19 cellular contexts compared by ENCODE assay signal in the genomic region with DNA sequence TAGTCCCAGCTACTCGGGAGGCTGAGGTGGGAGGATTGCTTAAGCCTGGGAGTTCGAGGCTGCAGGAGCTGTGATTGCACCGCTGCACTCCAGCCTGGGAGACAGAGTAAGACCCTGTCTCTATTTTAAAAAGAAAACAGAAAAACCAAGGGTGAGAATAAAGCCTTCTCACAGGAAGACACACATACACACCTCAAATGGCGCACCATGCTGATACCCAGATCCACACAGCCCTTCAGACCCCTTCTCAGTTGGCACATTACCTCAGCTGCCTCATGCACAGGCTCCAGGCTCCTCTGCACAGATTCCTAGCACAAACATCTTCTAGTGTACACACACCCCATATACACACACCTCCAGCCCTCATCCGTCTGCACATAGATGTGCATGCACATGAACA. TPM values are rescaled to one million over a fixed set of nuclear protein-coding genes. Genes with fewer than 3 reads are reported as not detected.
DNase-seq lines count a peak whose midpoint lies in the region; FAIRE-seq and TF ChIP-seq lines count a peak whose summit lies in the region.
"Had no signal": no experiment of that assay in that cellular context is flagged by ENCODE, and none has a peak within 500 bp of the region (broad histone marks: within the 10 kb centered on the region; RNA-seq: fewer than 3 reads in every experiment).

No MANE protein-coding gene starts in this region.

- H2AFZ ChIP-seq in astrocyte (ENCODE audit: low read depth, low read length) = no peak overlapping the region

- peaks cover 0 to 11% (median 0%) of the 10 kb centered on the region in 11 experiments; a peak in 6 of 22 replicates for H4K20me1 ChIP-seq in BLaER1 treated with 17β-estradiol and CSF1 and Interleukin-3, amounts not matched to agents 10 nM and 100 nM
- no peaks in the 10 kb centered on the region for H4K20me1 ChIP-seq in astrocyte (ENCODE audit: insufficient read depth, low read length)

- H3K9ac ChIP-seq in BLaER1 treated with 17β-estradiol and CSF1 and Interleukin-3, amounts not matched to agents 10 nM and 100 nM = peak overlapping the region in 6 of 11 experiments; percentile 13 to 70 (median 58); a peak in 10 of 22 replicates
- H3K9ac ChIP-seq in astrocyte (ENCODE audit: low read length) = no peak overlapping the region

- H3K27ac Mint-ChIP-seq in astrocyte (ENCODE audit: unreplicated experiment) = no peak overlapping the region
- H3K27ac Mint-ChIP-seq: H9 had no signal

- peaks cover 0 to 25% (median 0%) of the 10 kb centered on the region in 11 experiments; a peak in 7 of 22 replicates for H3K36me3 ChIP-seq in BLaER1 treated with 17β-estradiol and CSF1 and Interleukin-3, amounts not matched to agents 10 nM and 100 nM
- H3K36me3 ChIP-seq in astrocyte (ENCODE audit: insufficient read depth, low read length) (no peaks in the 10 kb centered on the region), neutrophil (peaks cover 41% of the 10 kb centered on the region)

- H3K4me3 Mint-ChIP-seq in astrocyte (ENCODE audit: unreplicated experiment) = peak overlapping the region; percentile 7
- H3K4me3 Mint-ChIP-seq: H9 had no signal

- H3K79me2 ChIP-seq in astrocyte (ENCODE audit: insufficient read depth, low read length) = no peaks in the 10 kb centered on the region

- POLR2A ChIA-PET in RWPE1 (lab: Yijun Ruan, JAX; ENCODE audit: low non-redundant PET) = no interaction called here

- H3K4me1 ChIP-seq in BLaER1 treated with 17β-estradiol and CSF1 and Interleukin-3, amounts not matched to agents 10 nM and 100 nM = peaks cover 91 to 99% (median 95%) of the 10 kb centered on the region in 10 experiments
- H3K4me1 ChIP-seq in astrocyte (ENCODE audit: insufficient read depth, low read length) (no peaks in the 10 kb centered on the region), neutrophil (ENCODE audit: control insufficient read depth in 1 of 2, insufficient read depth in 1 of 2, low read depth in 1 of 2, low read length in 1 of 2) (peaks cover 99 to 100% of the 10 kb centered on the region in 2 experiments)

- no peak for FAIRE-seq in astrocyte (lab: Jason Lieb, UNC)

- peak overlapping the region; percentile 66 to 99 (median 84) for H3K4me2 ChIP-seq in BLaER1 treated with 17β-estradiol and CSF1 and Interleukin-3, amounts not matched to agents 10 nM and 100 nM
- no peak overlapping the region for H3K4me2 ChIP-seq in astrocyte (ENCODE audit: low read length)

- no peaks in the 10 kb centered on the region for H3K9me3 ChIP-seq in BLaER1 treated with 17β-estradiol and CSF1 and Interleukin-3, amounts not matched to agents 10 nM and 100 nM (replicated peaks in 1 of 11)
- H3K9me3 ChIP-seq in astrocyte (ENCODE audit: insufficient read depth, low read depth, low read length) = no peaks in the 10 kb centered on the region
- no peaks in the 10 kb centered on the region for H3K9me3 ChIP-seq in neutrophil

- no peaks in the 10 kb centered on the region for H3K9me3 Mint-ChIP-seq in astrocyte (ENCODE audit: unreplicated experiment)
- H3K9me3 Mint-ChIP-seq: H9 had no signal

- CTCF ChIA-PET in RWPE1 (lab: Yijun Ruan, JAX) = interaction anchor here (0.6 to 0.7 kb wide), 2 partner anchors 11 to 13 kb away, joined by 3 to 5 read pairs; no protein-coding TSS in a partner anchor

- H3K4me3 ChIP-seq in BLaER1 treated with 17β-estradiol and CSF1 and Interleukin-3, amounts not matched to agents 10 nM and 100 nM = peak overlapping the region in 1 of 10 experiments; percentile 49; a peak in 1 of 20 replicates
- H3K4me3 ChIP-seq in GM12865 (ENCODE audit: low read depth, low read length) = peak overlapping the region; percentile 57
- no peak overlapping the region for H3K4me3 ChIP-seq in astrocyte (ENCODE audit: insufficient read depth, low read depth, low read length)
- H3K4me3 ChIP-seq in neutrophil (ENCODE audit: low read depth in 1 of 2, low read length in 1 of 2) = peak overlapping the region; percentile 76 to 93

- TF ChIP-seq CTCF in GM12865 (IDR thresholded peaks at IDR 0.05; ENCODE audit: insufficient read depth, low read depth, low read length, missing control alignments) = no peak
- TF ChIP-seq CTCF in astrocyte (IDR thresholded peaks at IDR 0.05; ENCODE audit: insufficient read depth, low read depth, low read length) = no peak
- no peak for TF ChIP-seq CTCF in neutrophil (IDR thresholded peaks at IDR 0.05)
- no peak for TF ChIP-seq CTCF in RWPE1 (conservative IDR thresholded peaks at IDR 0.05; ENCODE audit: low read depth)

- no peaks in the 10 kb centered on the region for H3K36me3 Mint-ChIP-seq in astrocyte (ENCODE audit: low read depth, unreplicated experiment)

- H3K27me3 Mint-ChIP-seq in astrocyte (ENCODE audit: low read depth, unreplicated experiment) = peaks cover 43% of the 10 kb centered on the region

- H3K27ac ChIP-seq in BLaER1 treated with 17β-estradiol and CSF1 and Interleukin-3, amounts not matched to agents 10 nM and 100 nM = peak overlapping the region in 10 of 11 experiments; percentile 40 to 86 (median 68); a peak in 13 of 22 replicates
- H3K27ac ChIP-seq in astrocyte (ENCODE audit: low read depth, low read length) (no peak overlapping the region), neutrophil (peak overlapping the region; percentile 99), RWPE1 (no peak overlapping the region)

- no peaks in the 10 kb centered on the region for H3K4me1 Mint-ChIP-seq in astrocyte (ENCODE audit: low read depth, unreplicated experiment)

- DNase-seq in GM12865 (ENCODE audit: low read depth) (no peak), astrocyte (ENCODE audit: low read depth) (no peak), T1000 (lab: John Stamatoyannopoulos, UW) (no peak), NCI-H82 (lab: John Stamatoyannopoulos, UW) (no peak), RWPE1 (ENCODE audit: low spot score) (no peak), NCI-H2081 (lab: John Stamatoyannopoulos, UW) (no peak)
- DNase-seq: ACHN, DMS153, H9, IMR-90, NCI-H1417, NCI-H2029, NCI-H524, OCI-M1, RPMI8226 had no signal

- no peaks in the 10 kb centered on the region for H3K27me3 ChIP-seq in BLaER1 treated with 17β-estradiol and CSF1 and Interleukin-3, amounts not matched to agents 10 nM and 100 nM
- H3K27me3 ChIP-seq in astrocyte (ENCODE audit: insufficient read depth, low read length) (peaks cover 8% of the 10 kb centered on the region), neutrophil (no peaks in the 10 kb centered on the region)

RNA-seq across cellular contexts. Expression of gene FGR, which starts 7.9 kb away (rescaled TPM):
- 0.17 TPM in 1 of 2 replicates, not detected in the other for total RNA-seq in astrocyte
- total RNA-seq: H9, HT-29, IMR-90, SK-MEL-5 had no signal

RNA-seq across cellular contexts. Expression of gene AHDC1, which starts 23.1 kb away (rescaled TPM):
- 74.0 and 75.7 TPM in 2 replicates for total RNA-seq in astrocyte

RNA-seq across cellular contexts. Expression of gene IFI6, which starts 44.9 kb away (rescaled TPM):
- 3,307 and 4,155 TPM in 2 replicates for total RNA-seq in astrocyte

Comparison
In these comparisons a context has a peak if more than half of its experiments do, and no peak if none do; other contexts are left out.
1. H3K27ac ChIP-seq: peak in BLaER1 treated with 17β-estradiol and CSF1 and Interleukin-3, amounts not matched to agents 10 nM and 100 nM (10 of 11) and neutrophil (single experiment); none in astrocyte (single experiment) and RWPE1 (single experiment).